Comparison of ENCODE assay signal across 9 cellular contexts in genomic region chr1:92502247-92502646, GRCh38. TPM values are rescaled to one million over a fixed set of nuclear protein-coding genes. Genes with fewer than 3 reads are reported as not detected.
A peak's percentile ranks its signal among the peaks of the same experiment; 100 is the strongest.
DNase-seq lines count a peak whose midpoint lies in the region; ATAC-seq and TF ChIP-seq lines count a peak whose summit lies in the region.
"Had no signal": no experiment of that assay in that cellular context is flagged by ENCODE, and none has a peak within 500 bp of the region (broad histone marks: within the 10 kb centered on the region; RNA-seq: fewer than 3 reads in every experiment).

No MANE protein-coding gene starts in this region.

- CTCF ChIA-PET in activated naive CD4-positive, alpha-beta T cell treated with anti-CD3 and anti-CD28 coated beads for 36 hours (lab: Charles Lee), result no interaction called here
- CTCF ChIA-PET in activated CD8-positive, alpha-beta T cell treated with anti-CD3 and anti-CD28 coated beads, Interleukin-2, amount 10 ng/mL, durations not matched to agents 7 days and 5 days (lab: Charles Lee), result no interaction called here
- CTCF ChIA-PET in OCI-LY7 (lab: Charles Lee; ENCODE audit: unreplicated experiment), result no interaction called here

- no peaks in the 10 kb centered on the region for H3K9me3 Mint-ChIP-seq in activated naive CD4-positive, alpha-beta T cell treated with anti-CD3 and anti-CD28 coated beads for 36 hours
- H3K9me3 Mint-ChIP-seq in activated CD8-positive, alpha-beta T cell treated with anti-CD3 and anti-CD28 coated beads, Interleukin-2, amount 10 ng/mL, durations not matched to agents 7 days and 5 days (ENCODE audit: insufficient read depth), result no peaks in the 10 kb centered on the region
- H3K9me3 Mint-ChIP-seq in stimulated activated naive CD8-positive, alpha-beta T cell treated with anti-CD3 and anti-CD28 coated beads, Interleukin-15, amount 100 ng/mL, for 72 hours, result no peaks in the 10 kb centered on the region

- no peaks in the 10 kb centered on the region for H4K20me1 ChIP-seq in OCI-LY7 (ENCODE audit: insufficient read depth, low read length)

- no peak overlapping the region for H2AFZ ChIP-seq in OCI-LY7 (ENCODE audit: low read length)

- no peak overlapping the region for H3K27ac ChIP-seq in OCI-LY7 (ENCODE audit: low read depth, low read length, poor library complexity, severe bottlenecking)

- TF ChIP-seq CTCF in OCI-LY7 (conservative IDR thresholded peaks at IDR 0.05; ENCODE audit: low read length), result no peak

- H3K79me2 ChIP-seq in OCI-LY7 (ENCODE audit: insufficient read depth, low read depth, low read length), result no peaks in the 10 kb centered on the region

- H3K27ac Mint-ChIP-seq in activated naive CD4-positive, alpha-beta T cell treated with anti-CD3 and anti-CD28 coated beads for 36 hours, result peak overlapping the region; percentile 46
- H3K27ac Mint-ChIP-seq in activated CD8-positive, alpha-beta T cell treated with anti-CD3 and anti-CD28 coated beads, Interleukin-2, amount 10 ng/mL, durations not matched to agents 7 days and 5 days, result peak overlapping the region; percentile 55
- H3K27ac Mint-ChIP-seq in stimulated activated naive CD8-positive, alpha-beta T cell treated with anti-CD3 and anti-CD28 coated beads, Interleukin-15, amount 100 ng/mL, for 72 hours, result peak overlapping the region in 1 of 2 donors; percentile 54

- H3K4me2 ChIP-seq in OCI-LY7 (ENCODE audit: low read length), result no peak overlapping the region

- POLR2A ChIA-PET in activated CD8-positive, alpha-beta T cell treated with anti-CD3 and anti-CD28 coated beads, Interleukin-2, amount 10 ng/mL, durations not matched to agents 7 days and 5 days (lab: Charles Lee), result interaction anchor here (2.3 kb wide), 1 partner anchor 16 kb away, joined by 12 read pairs; the partner anchor contains the start of gene GFI1
- POLR2A ChIA-PET in OCI-LY7 (lab: Charles Lee), result interaction anchor here (0.6 kb wide), 1 partner anchor 123 kb away, joined by 3 read pairs; no protein-coding TSS in a partner anchor

- H3K9me3 ChIP-seq in OCI-LY7 (ENCODE audit: low read length), result no peaks in the 10 kb centered on the region

- no peak for DNase-seq in activated naive CD4-positive, alpha-beta T cell treated with anti-CD3 and anti-CD28 coated beads for 36 hours
- DNase-seq in activated naive CD4-positive, alpha-beta T cell treated with Interleukin-2 at 50 U/mL for 16 hours, result no peak
- DNase-seq in activated CD8-positive, alpha-beta T cell treated with anti-CD3 and anti-CD28 coated beads, Interleukin-2, amount 10 ng/mL, durations not matched to agents 7 days and 5 days, result no peak
- DNase-seq in stimulated activated naive CD8-positive, alpha-beta T cell treated with anti-CD3 and anti-CD28 coated beads, Interleukin-15, amount 100 ng/mL, for 72 hours, result no peak
- DNase-seq in mucosa of gallbladder (ENCODE audit: low spot score) (no peak), OCI-LY7 (ENCODE audit: low spot score) (no peak), UCSD-AML1 (lab: John Stamatoyannopoulos, UW; ENCODE audit: unreplicated experiment) (no peak)
- DNase-seq: COR-L47 had no signal

- H3K4me1 Mint-ChIP-seq in activated naive CD4-positive, alpha-beta T cell treated with anti-CD3 and anti-CD28 coated beads for 36 hours (ENCODE audit: low read depth), result peaks cover 35% of the 10 kb centered on the region
- H3K4me1 Mint-ChIP-seq in activated CD8-positive, alpha-beta T cell treated with anti-CD3 and anti-CD28 coated beads, Interleukin-2, amount 10 ng/mL, durations not matched to agents 7 days and 5 days (ENCODE audit: low read depth), result peaks cover 31% of the 10 kb centered on the region
- peaks cover 50% of the 10 kb centered on the region for H3K4me1 Mint-ChIP-seq in stimulated activated naive CD8-positive, alpha-beta T cell treated with anti-CD3 and anti-CD28 coated beads, Interleukin-15, amount 100 ng/mL, for 72 hours

- no peaks in the 10 kb centered on the region for H3K27me3 Mint-ChIP-seq in activated naive CD4-positive, alpha-beta T cell treated with anti-CD3 and anti-CD28 coated beads for 36 hours (ENCODE audit: low read depth)
- H3K27me3 Mint-ChIP-seq in activated CD8-positive, alpha-beta T cell treated with anti-CD3 and anti-CD28 coated beads, Interleukin-2, amount 10 ng/mL, durations not matched to agents 7 days and 5 days (ENCODE audit: low read depth), result no peaks in the 10 kb centered on the region
- H3K27me3 Mint-ChIP-seq in stimulated activated naive CD8-positive, alpha-beta T cell treated with anti-CD3 and anti-CD28 coated beads, Interleukin-15, amount 100 ng/mL, for 72 hours, result no peaks in the 10 kb centered on the region

- no TSS peak for BruUV-seq in OCI-LY7 (replicated peaks; lab: Mats Ljungman, UMichigan)

- no peaks in the 10 kb centered on the region for H3K9me2 ChIP-seq in OCI-LY7 (ENCODE audit: insufficient read depth, low read length)

- H3K36me3 Mint-ChIP-seq in activated naive CD4-positive, alpha-beta T cell treated with anti-CD3 and anti-CD28 coated beads for 36 hours (ENCODE audit: low read depth), result peaks cover 2% of the 10 kb centered on the region
- H3K36me3 Mint-ChIP-seq in activated CD8-positive, alpha-beta T cell treated with anti-CD3 and anti-CD28 coated beads, Interleukin-2, amount 10 ng/mL, durations not matched to agents 7 days and 5 days (ENCODE audit: low read depth), result peaks cover 7% of the 10 kb centered on the region

- peak; percentile 57 for ATAC-seq in HG03060 (IDR thresholded peaks at IDR 0.05; ENCODE audit: low read depth, unreplicated experiment)
- ATAC-seq in activated CD8-positive, alpha-beta T cell treated with anti-CD3 and anti-CD28 coated beads, Interleukin-2, amount 10 ng/mL, durations not matched to agents 7 days and 5 days, result peak; percentile 62
- peak; percentile 80 for ATAC-seq in stimulated activated naive CD8-positive, alpha-beta T cell treated with anti-CD3 and anti-CD28 coated beads, Interleukin-15, amount 100 ng/mL, for 72 hours

- intact Hi-C loops in activated naive CD4-positive, alpha-beta T cell treated with anti-CD3 and anti-CD28 coated beads for 36 hours (cut with micrococcal nuclease), result loop anchor here (1.0 kb wide), 2 partner anchors 16 to 30 kb away; partner anchors contain the start of gene GFI1
- intact Hi-C loops in OCI-LY7 (cut with micrococcal nuclease; ENCODE audit: unreplicated experiment), result no loop called here

- H3K36me3 ChIP-seq in OCI-LY7 (ENCODE audit: insufficient read depth, low read length), result no peaks in the 10 kb centered on the region

- H3K4me3 Mint-ChIP-seq in activated naive CD4-positive, alpha-beta T cell treated with anti-CD3 and anti-CD28 coated beads for 36 hours, result no peak overlapping the region
- H3K4me3 Mint-ChIP-seq in activated CD8-positive, alpha-beta T cell treated with anti-CD3 and anti-CD28 coated beads, Interleukin-2, amount 10 ng/mL, durations not matched to agents 7 days and 5 days, result no peak overlapping the region
- peak overlapping the region in 1 of 2 donors; percentile 40 for H3K4me3 Mint-ChIP-seq in stimulated activated naive CD8-positive, alpha-beta T cell treated with anti-CD3 and anti-CD28 coated beads, Interleukin-15, amount 100 ng/mL, for 72 hours

- no peak overlapping the region for H3K4me3 ChIP-seq in OCI-LY7 (ENCODE audit: low read depth, low read length, poor library complexity, severe bottlenecking)

- H3K4me1 ChIP-seq in OCI-LY7 (ENCODE audit: insufficient read depth, low read length, poor library complexity, severe bottlenecking), result peaks cover 12% of the 10 kb centered on the region

RNA-seq across cellular contexts. Expression of gene GFI1, which starts 15.5 kb away (rescaled TPM):
- 10 to 100 TPM; 42.8 to 44.2 TPM for total RNA-seq in activated naive CD4-positive, alpha-beta T cell treated with anti-CD3 and anti-CD28 coated beads for 36 hours
- total RNA-seq in activated CD8-positive, alpha-beta T cell treated with anti-CD3 and anti-CD28 coated beads, Interleukin-2, amount 10 ng/mL, durations not matched to agents 7 days and 5 days, result 10 to 100 TPM; 47.6 to 48.3 TPM
- total RNA-seq in mucosa of gallbladder (3.0 TPM), OCI-LY7 (2022) (0.30 and 1.1 TPM in 2 replicates)
- total RNA-seq in OCI-LY7 (2014; rRNA removed; shearing (Covaris generic)), result 0.44 and 0.50 TPM in 2 replicates

Comparison
In these comparisons a context has a peak if more than half of its experiments do, and no peak if none do; other contexts are left out.
1. RNA of gene GFI1, which starts 15.5 kb away (total RNA-seq): 47.6 to 48.3 TPM in activated CD8-positive, alpha-beta T cell treated with anti-CD3 and anti-CD28 coated beads, Interleukin-2, amount 10 ng/mL, durations not matched to agents 7 days and 5 days and 42.8 to 44.2 TPM in activated naive CD4-positive, alpha-beta T cell treated with anti-CD3 and anti-CD28 coated beads for 36 hours; 3.0 TPM in mucosa of gallbladder (single experiment) and 0.30 to 1.1 TPM in OCI-LY7; every median in the first group is over 10 times any median in the second.
2. Peak in every context shown above with its lines, with median percentiles within 50 percentile points of each other: ATAC-seq.